Comparison of ENCODE assay signal across 8 cellular contexts in genomic region chr1:242524571-242525359, GRCh38. TPM values are rescaled to one million over a fixed set of nuclear protein-coding genes. Genes with fewer than 3 reads are reported as not detected.
DNase-seq lines count a peak whose midpoint lies in the region; ATAC-seq and TF ChIP-seq lines count a peak whose summit lies in the region.

Gene PLD5, minus strand, starts transcription at chr1:242524697.

- H3K27me3 Mint-ChIP-seq in activated CD8-positive, alpha-beta memory T cell treated with anti-CD3 and anti-CD28 coated beads, Interleukin-2, amount 10 ng/mL, durations not matched to agents 7 days and 5 days = peaks cover 52% of the 10 kb centered on the region

- H3K27ac Mint-ChIP-seq in activated CD8-positive, alpha-beta memory T cell treated with anti-CD3 and anti-CD28 coated beads, Interleukin-2, amount 10 ng/mL, durations not matched to agents 7 days and 5 days = no peak within 1 kb of the TSS

- no peaks in the 10 kb centered on the region for H3K36me3 ChIP-seq in SK-N-MC (ENCODE audit: insufficient read depth, low read length)
- H3K36me3 ChIP-seq in prostate gland = no peaks in the 10 kb centered on the region

- no peaks in the 10 kb centered on the region for H3K9me3 Mint-ChIP-seq in activated CD8-positive, alpha-beta memory T cell treated with anti-CD3 and anti-CD28 coated beads, Interleukin-2, amount 10 ng/mL, durations not matched to agents 7 days and 5 days (ENCODE audit: low read depth)

- no peaks in the 10 kb centered on the region for H3K9me3 ChIP-seq in SK-N-MC (ENCODE audit: low read depth, low read length)
- H3K9me3 ChIP-seq in prostate gland = no peaks in the 10 kb centered on the region

- intact Hi-C loops in prostate gland (cut with DNase I) = no loop called here

- H3K4me3 ChIP-seq in SK-N-MC = peak within 1 kb of the TSS; percentile 86
- H3K4me3 ChIP-seq in fibroblast of the aortic adventitia (ENCODE audit: low read depth, low read length) = peak within 1 kb of the TSS; percentile 39
- H3K4me3 ChIP-seq in prostate gland = peak within 1 kb of the TSS; percentile 23 to 40

- CTCF ChIA-PET in activated CD8-positive, alpha-beta memory T cell treated with anti-CD3 and anti-CD28 coated beads, Interleukin-2, amount 10 ng/mL, durations not matched to agents 7 days and 5 days (lab: Charles Lee) = no interaction called here

- H3K27ac ChIP-seq in SK-N-MC (no peak within 1 kb of the TSS), prostate gland (no peak within 1 kb of the TSS)

- H3K36me3 Mint-ChIP-seq in activated CD8-positive, alpha-beta memory T cell treated with anti-CD3 and anti-CD28 coated beads, Interleukin-2, amount 10 ng/mL, durations not matched to agents 7 days and 5 days = no peaks in the 10 kb centered on the region

- peak within 1 kb of the TSS; percentile 11 for H3K4me3 Mint-ChIP-seq in activated CD8-positive, alpha-beta memory T cell treated with anti-CD3 and anti-CD28 coated beads, Interleukin-2, amount 10 ng/mL, durations not matched to agents 7 days and 5 days

- peaks cover 5% of the 10 kb centered on the region for H3K4me1 ChIP-seq in prostate gland (replicated peaks)

- no peak for ATAC-seq in activated CD8-positive, alpha-beta memory T cell treated with anti-CD3 and anti-CD28 coated beads, Interleukin-2, amount 10 ng/mL, durations not matched to agents 7 days and 5 days
- ATAC-seq in GM18511 (IDR thresholded peaks at IDR 0.05; ENCODE audit: unreplicated experiment) = no peak

- no peak for DNase-seq in activated CD8-positive, alpha-beta memory T cell treated with anti-CD3 and anti-CD28 coated beads, Interleukin-2, amount 10 ng/mL, durations not matched to agents 7 days and 5 days
- no peak for DNase-seq in activated CD8-positive, alpha-beta memory T cell treated with anti-CD3 and anti-CD28 coated beads, Interleukin-2, amount 50 U/mL, for 4 hours
- DNase-seq in SK-N-MC (ENCODE audit: low read depth, low spot score) = no peak
- no peak for DNase-seq in fibroblast of the aortic adventitia (ENCODE audit: low read depth)
- peak; percentile 6 for DNase-seq in prostate gland (ENCODE audit: low spot score)
- DNase-seq in NCI-H2196 treated with DMSO at 0.1 percent for 48 hours (lab: John Stamatoyannopoulos, UW; ENCODE audit: unreplicated experiment) = no peak
- DNase-seq in superior temporal gyrus (ENCODE audit: extremely low spot score) = no peak

- H3K4me1 Mint-ChIP-seq in activated CD8-positive, alpha-beta memory T cell treated with anti-CD3 and anti-CD28 coated beads, Interleukin-2, amount 10 ng/mL, durations not matched to agents 7 days and 5 days = peaks cover 14% of the 10 kb centered on the region

- TF ChIP-seq CTCF in fibroblast of the aortic adventitia (IDR thresholded peaks at IDR 0.05; ENCODE audit: insufficient read depth, low read length) (no peak), prostate gland (IDR thresholded peaks at IDR 0.05) (no peak)

- no peaks in the 10 kb centered on the region for H3K27me3 ChIP-seq in prostate gland (replicated peaks; ENCODE audit: insufficient read depth)

- under 1% methylated on average over 76 of the region's 77 CpGs for WGBS in prostate gland

- TF ChIP-seq POLR2A in prostate gland (IDR thresholded peaks at IDR 0.05) = no peak

- H3K9ac ChIP-seq in SK-N-MC (ENCODE audit: insufficient read length) = peak within 1 kb of the TSS; percentile 61

RNA-seq across cellular contexts. Expression of gene PLD5, which starts in this region (rescaled TPM):
- total RNA-seq in activated CD8-positive, alpha-beta memory T cell treated with anti-CD3 and anti-CD28 coated beads, Interleukin-2, amount 10 ng/mL, durations not matched to agents 7 days and 5 days = not detected
- total RNA-seq in fibroblast of the aortic adventitia (ENCODE audit: low replicate concordance) = under 0.01 TPM in 1 of 2 replicates, not detected in the other
- 1 to 10 TPM in 1 of 2 donors, under 1 TPM in 1; 0.05 to 1.0 TPM for total RNA-seq in prostate gland

Comparison
In these comparisons a context has a peak if more than half of its experiments do, and no peak if none do; other contexts are left out.
1. H3K4me3 ChIP-seq: peak in every context shown above with its lines; median percentile 86 in SK-N-MC; 39 in fibroblast of the aortic adventitia; 32 in prostate gland.